In genomic region chr10:5551531-5552375, GRCh38 we compare ENCODE assay signal across 9 cellular contexts. TPM values are rescaled to one million over a fixed set of nuclear protein-coding genes. Genes with fewer than 3 reads are reported as not detected.
A peak's percentile ranks its signal among the peaks of the same experiment; 100 is the strongest.
DNase-seq lines count a peak whose midpoint lies in the region; ATAC-seq and TF ChIP-seq lines count a peak whose summit lies in the region.
"Had no signal": no experiment of that assay in that cellular context is flagged by ENCODE, and none has a peak within 500 bp of the region (broad histone marks: within the 10 kb centered on the region; RNA-seq: fewer than 3 reads in every experiment).

No MANE protein-coding gene starts in this region.

- H3K36me3 Mint-ChIP-seq in T-cell (no peaks in the 10 kb centered on the region), HFFc6 (ENCODE audit: low read depth) (no peaks in the 10 kb centered on the region)

- DNase-seq in T-cell: peak in 25 of 34 experiments; percentile 11 to 47 (median 27)
- DNase-seq in choroid plexus epithelial cell (ENCODE audit: low read depth): peak; percentile 71
- peak; percentile 69 for DNase-seq in stimulated activated CD4-positive, alpha-beta T cell treated with anti-CD3 and anti-CD28 coated beads, Interleukin-4, amount 100 ng/mL, for 24 hours
- DNase-seq in AML-193 (lab: John Stamatoyannopoulos, UW): no peak
- DNase-seq in HFFc6: no peak
- no peak for DNase-seq in NCI-H146 treated with DMSO at 0.1 percent for 48 hours (lab: John Stamatoyannopoulos, UW; ENCODE audit: unreplicated experiment)

- no peaks in the 10 kb centered on the region for H3K9me3 Mint-ChIP-seq in T-cell
- no peaks in the 10 kb centered on the region for H3K9me3 Mint-ChIP-seq in HFFc6

- ATAC-seq in GM21717 (IDR thresholded peaks at IDR 0.05; ENCODE audit: unreplicated experiment) (peak; percentile 40), T-cell (replicated peaks in 1 of 4) (peak; percentile 35 to 41 (median 38)), GM18861 (IDR thresholded peaks at IDR 0.05; ENCODE audit: unreplicated experiment) (no peak)

- no peak overlapping the region for H3K4me3 ChIP-seq in choroid plexus epithelial cell (ENCODE audit: low read depth, low read length)

- CTCF ChIA-PET in T-cell (lab: Charles Lee): no interaction called here

- H3K4me3 Mint-ChIP-seq in T-cell (peak overlapping the region in 2 of 3 donors; percentile 31 to 72), HFFc6 (no peak overlapping the region)

- POLR2A ChIA-PET in T-cell (lab: Charles Lee): interaction anchor here in 1 of 2 donors (0.7 kb wide), 1 partner anchor 14 kb away, joined by 3 read pairs; no protein-coding TSS in a partner anchor

- H3K27ac Mint-ChIP-seq in T-cell (peak overlapping the region; percentile 78 to 84), HFFc6 (no peak overlapping the region)

- H3K27me3 Mint-ChIP-seq in T-cell (peaks cover 0 to 2% of the 10 kb centered on the region in 2 donors), HFFc6 (ENCODE audit: insufficient read depth) (no peaks in the 10 kb centered on the region; the same call in none of the 2 replicates)

- no peak for TF ChIP-seq CTCF in choroid plexus epithelial cell (conservative IDR thresholded peaks at IDR 0.05; ENCODE audit: low read depth, low read length)
- TF ChIP-seq CTCF in HFFc6 (IDR thresholded peaks at IDR 0.05): no peak

- H3K4me1 Mint-ChIP-seq in T-cell: peaks cover 30 to 39% (median 38%) of the 10 kb centered on the region in 3 donors
- H3K4me1 Mint-ChIP-seq in HFFc6 (ENCODE audit: low read depth): peaks cover 13% of the 10 kb centered on the region

RNA-seq across cellular contexts. Expression of gene CALML3, which starts 27.0 kb away (rescaled TPM):
- total RNA-seq in T-cell: not detected
- total RNA-seq in HFFc6 (2021; fragmentation: NEBNext Ultra II Directional; extraction: Animal tissue kit (Norgen Biotek cat#: 25700)): not detected
- total RNA-seq: endothelial cell of umbilical vein had no signal

RNA-seq across cellular contexts. Expression of gene CALML5, which starts 52.4 kb away (rescaled TPM):
- not detected for total RNA-seq in T-cell
- not detected for total RNA-seq in HFFc6 (2021; fragmentation: NEBNext Ultra II Directional; extraction: Animal tissue kit (Norgen Biotek cat#: 25700))
- total RNA-seq: endothelial cell of umbilical vein had no signal

Comparison
In these comparisons a context has a peak if more than half of its experiments do, and no peak if none do; other contexts are left out.
1. DNase-seq: peak in T-cell (25 of 34), choroid plexus epithelial cell (single experiment) and stimulated activated CD4-positive, alpha-beta T cell treated with anti-CD3 and anti-CD28 coated beads, Interleukin-4, amount 100 ng/mL, for 24 hours (single experiment); none in AML-193 (0 of 2), HFFc6 (single experiment) and NCI-H146 treated with DMSO at 0.1 percent for 48 hours (single experiment).